Comparison of ENCODE assay signal across 21 cellular contexts in the genomic region with DNA sequence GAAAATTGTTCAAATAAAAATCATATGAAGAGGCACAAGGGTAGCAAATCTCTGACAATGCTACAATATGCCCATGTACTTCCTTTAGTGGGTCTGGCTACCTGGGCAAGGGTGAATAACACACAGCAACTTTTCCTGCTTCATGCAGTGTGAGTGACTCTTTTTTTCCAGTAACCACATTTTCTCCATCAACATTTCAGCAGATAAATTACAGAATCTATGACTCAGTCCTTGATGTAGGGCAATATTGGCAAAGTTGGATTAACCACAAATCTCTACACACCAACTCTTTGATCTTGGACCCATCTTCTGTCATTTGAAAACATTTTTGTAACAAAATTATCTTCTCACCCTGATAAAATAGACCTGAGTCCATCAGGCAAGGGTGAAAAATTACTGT. TPM values are rescaled to one million over a fixed set of nuclear protein-coding genes. Genes with fewer than 3 reads are reported as not detected.
DNase-seq lines count a peak whose midpoint lies in the region; ATAC-seq, FAIRE-seq and TF ChIP-seq lines count a peak whose summit lies in the region.
"Had no signal": no experiment of that assay in that cellular context is flagged by ENCODE, and none has a peak within 500 bp of the region (broad histone marks: within the 10 kb centered on the region; RNA-seq: fewer than 3 reads in every experiment).

No MANE protein-coding gene starts in this region.

- H3K9ac ChIP-seq in SK-N-SH, result no peak overlapping the region

- H3K9me2 ChIP-seq in SK-N-SH, result no peaks in the 10 kb centered on the region

- TF ChIP-seq RAD21 in SK-N-SH (IDR thresholded peaks at IDR 0.05; ENCODE audit: low read length), result no peak

- intact Hi-C loops in tibial artery (cut with DNase I; ENCODE audit: low total_unique reads), result no loop called here

- H2AFZ ChIP-seq in SK-N-SH (ENCODE audit: low read depth), result no peak overlapping the region

- DNase-seq in SK-N-SH (no peak), amniotic epithelial cell (ENCODE audit: low read depth) (peak; percentile 7), fibroblast of peridontal ligament (ENCODE audit: extremely low read depth) (peak; percentile 52), urothelium cell line (ENCODE audit: low spot score) (peak; percentile 10), SIG-M5 treated with dmso at 0.1 percent for 504 hours (lab: John Stamatoyannopoulos, UW; ENCODE audit: unreplicated experiment) (no peak), tibial artery (no peak), NCI-H524 treated with DMSO at 0.1 percent for 48 hours (lab: John Stamatoyannopoulos, UW) (no peak)
- DNase-seq: Calu3; CD4-positive, CD25-positive, alpha-beta regulatory T cell; H7; MV-4-11; NCI-H1417; NCI-H187 treated with DMSO at 0.1 percent for 48 hours; NCI-H2171; NCI-H446; NK-92 treated with Interleukin-12 subunit alpha and Interleukin-12 subunit beta, amount 100 ng/mL, for 24 hours; RPMI8226 had no signal

- H3K79me2 ChIP-seq in SK-N-SH (ENCODE audit: insufficient read depth), result no peaks in the 10 kb centered on the region

- POLR2A ChIA-PET in SK-N-SH (lab: Yijun Ruan, JAX), result no interaction called here

- no peaks in the 10 kb centered on the region for H3F3A ChIP-seq in SK-N-SH (replicated peaks; ENCODE audit: insufficient read depth)

- H3K27me3 ChIP-seq in SK-N-SH (ENCODE audit: insufficient read depth) (no peaks in the 10 kb centered on the region), tibial artery (no peaks in the 10 kb centered on the region)

- TF ChIP-seq CTCF in SK-N-SH (IDR thresholded peaks at IDR 0.05) (no peak), tibial artery (IDR thresholded peaks at IDR 0.05) (no peak)

- H4K20me1 ChIP-seq in SK-N-SH (ENCODE audit: insufficient read depth), result no peaks in the 10 kb centered on the region

- H3K4me1 ChIP-seq in SK-N-SH (ENCODE audit: control insufficient read depth in 1 of 2, insufficient read depth in 2 of 2, low read depth in 1 of 2, low read length in 1 of 2) (no peaks in the 10 kb centered on the region), tibial artery (no peaks in the 10 kb centered on the region)

- no peak for ATAC-seq in SK-N-SH treated with all-trans-retinoic acid at 6 μM for 48 hours

- H3K9me3 ChIP-seq in SK-N-SH (no peaks in the 10 kb centered on the region), tibial artery (no peaks in the 10 kb centered on the region)

- H3K4me2 ChIP-seq in SK-N-SH, result no peak overlapping the region

- H3K4me3 ChIP-seq in SK-N-SH (ENCODE audit: low read depth in 2 of 2, low read length in 1 of 2), result no peak overlapping the region
- no peak overlapping the region for H3K4me3 ChIP-seq in tibial artery

- CTCF ChIA-PET in SK-N-SH (lab: Yijun Ruan, JAX), result interaction anchor here (0.9 kb wide), 1 partner anchor 38 kb away, joined by 3 read pairs; no protein-coding TSS in a partner anchor

- H3K27ac ChIP-seq in SK-N-SH (ENCODE audit: low read depth in 2 of 2, low read length in 1 of 2) (no peak overlapping the region), tibial artery (no peak overlapping the region)
- H3K27ac ChIP-seq: 22Rv1, HL-60 had no signal

- 0 out of 4 replicates have a peak, but pooled peaks of 1 of the 2 experiments have one; percentile 18 for TF ChIP-seq EP300 in SK-N-SH (IDR thresholded peaks at IDR 0.05; ENCODE audit: borderline replicate concordance in 1 of 2, low read depth in 1 of 2, low read length in 1 of 2)

- FAIRE-seq in urothelium cell line (lab: Jason Lieb, UNC), result no peak

- H3K36me3 ChIP-seq in SK-N-SH (replicated peaks in 1 of 2; ENCODE audit: control insufficient read depth in 1 of 2, insufficient read depth in 2 of 2, low read length in 1 of 2) (no peaks in the 10 kb centered on the region), tibial artery (no peaks in the 10 kb centered on the region)

TF ChIP-seq in SK-N-SH, 30 proteins besides CTCF, POLR2A, EP300 and RAD21 (continues in another document):
- TF ChIP-seq ELF1 (IDR thresholded peaks at IDR 0.05), result no peak
- TF ChIP-seq, protein P1, sequence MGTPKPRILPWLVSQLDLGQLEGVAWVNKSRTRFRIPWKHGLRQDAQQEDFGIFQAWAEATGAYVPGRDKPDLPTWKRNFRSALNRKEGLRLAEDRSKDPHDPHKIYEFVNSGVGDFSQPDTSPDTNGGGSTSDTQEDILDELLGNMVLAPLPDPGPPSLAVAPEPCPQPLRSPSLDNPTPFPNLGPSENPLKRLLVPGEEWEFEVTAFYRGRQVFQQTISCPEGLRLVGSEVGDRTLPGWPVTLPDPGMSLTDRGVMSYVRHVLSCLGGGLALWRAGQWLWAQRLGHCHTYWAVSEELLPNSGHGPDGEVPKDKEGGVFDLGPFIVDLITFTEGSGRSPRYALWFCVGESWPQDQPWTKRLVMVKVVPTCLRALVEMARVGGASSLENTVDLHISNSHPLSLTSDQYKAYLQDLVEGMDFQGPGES (IDR thresholded peaks at IDR 0.05; ENCODE audit: low read depth, low read length), result no peak
- TF ChIP-seq, protein P2, sequence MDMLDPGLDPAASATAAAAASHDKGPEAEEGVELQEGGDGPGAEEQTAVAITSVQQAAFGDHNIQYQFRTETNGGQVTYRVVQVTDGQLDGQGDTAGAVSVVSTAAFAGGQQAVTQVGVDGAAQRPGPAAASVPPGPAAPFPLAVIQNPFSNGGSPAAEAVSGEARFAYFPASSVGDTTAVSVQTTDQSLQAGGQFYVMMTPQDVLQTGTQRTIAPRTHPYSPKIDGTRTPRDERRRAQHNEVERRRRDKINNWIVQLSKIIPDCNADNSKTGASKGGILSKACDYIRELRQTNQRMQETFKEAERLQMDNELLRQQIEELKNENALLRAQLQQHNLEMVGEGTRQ (IDR thresholded peaks at IDR 0.05; ENCODE audit: borderline replicate concordance, low read depth, low read length), result no peak
- TF ChIP-seq SIN3A (IDR thresholded peaks at IDR 0.05; ENCODE audit: borderline replicate concordance, low read depth, low read length), result no peak
- TF ChIP-seq TCF12 (IDR thresholded peaks at IDR 0.05), result peak; percentile 33; the same call in 1 of the 2 replicates
- TF ChIP-seq, protein P3, sequence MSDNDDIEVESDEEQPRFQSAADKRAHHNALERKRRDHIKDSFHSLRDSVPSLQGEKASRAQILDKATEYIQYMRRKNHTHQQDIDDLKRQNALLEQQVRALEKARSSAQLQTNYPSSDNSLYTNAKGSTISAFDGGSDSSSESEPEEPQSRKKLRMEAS (IDR thresholded peaks at IDR 0.05; ENCODE audit: low read depth), result no peak
- TF ChIP-seq TAF1 (IDR thresholded peaks at IDR 0.05; ENCODE audit: borderline replicate concordance, low read depth, low read length), result no peak
- TF ChIP-seq GABPA (IDR thresholded peaks at IDR 0.05; ENCODE audit: low read depth), result no peak
- TF ChIP-seq FOXM1 (IDR thresholded peaks at IDR 0.05; ENCODE audit: low read depth), result no peak
- TF ChIP-seq FOSL2 (IDR thresholded peaks at IDR 0.05; ENCODE audit: borderline replicate concordance, low read depth), result peak; percentile 31; the same call in 1 of the 2 replicates

TF ChIP-seq in SK-N-SH treated with all-trans-retinoic acid at 6 μM for 48 hours, 23 proteins besides CTCF, POLR2A, EP300 and RAD21:
- TF ChIP-seq TOX (CRISPR knock-in tag; IDR thresholded peaks at IDR 0.05; ENCODE audit: borderline replicate concordance) (no peak; the same call in 1 of the 2 replicates), CSDC2 (CRISPR knock-in tag; IDR thresholded peaks at IDR 0.05) (no peak), ZNF8 (CRISPR knock-in tag; IDR thresholded peaks at IDR 0.05) (no peak)
- TF ChIP-seq, protein P4, sequence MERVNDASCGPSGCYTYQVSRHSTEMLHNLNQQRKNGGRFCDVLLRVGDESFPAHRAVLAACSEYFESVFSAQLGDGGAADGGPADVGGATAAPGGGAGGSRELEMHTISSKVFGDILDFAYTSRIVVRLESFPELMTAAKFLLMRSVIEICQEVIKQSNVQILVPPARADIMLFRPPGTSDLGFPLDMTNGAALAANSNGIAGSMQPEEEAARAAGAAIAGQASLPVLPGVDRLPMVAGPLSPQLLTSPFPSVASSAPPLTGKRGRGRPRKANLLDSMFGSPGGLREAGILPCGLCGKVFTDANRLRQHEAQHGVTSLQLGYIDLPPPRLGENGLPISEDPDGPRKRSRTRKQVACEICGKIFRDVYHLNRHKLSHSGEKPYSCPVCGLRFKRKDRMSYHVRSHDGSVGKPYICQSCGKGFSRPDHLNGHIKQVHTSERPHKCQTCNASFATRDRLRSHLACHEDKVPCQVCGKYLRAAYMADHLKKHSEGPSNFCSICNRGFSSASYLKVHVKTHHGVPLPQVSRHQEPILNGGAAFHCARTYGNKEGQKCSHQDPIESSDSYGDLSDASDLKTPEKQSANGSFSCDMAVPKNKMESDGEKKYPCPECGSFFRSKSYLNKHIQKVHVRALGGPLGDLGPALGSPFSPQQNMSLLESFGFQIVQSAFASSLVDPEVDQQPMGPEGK (CRISPR knock-in tag; IDR thresholded peaks at IDR 0.05; ENCODE audit: borderline replicate concordance), result no peak

RNA-seq across cellular contexts. Expression of gene ERICH3, which starts 31.7 kb away (rescaled TPM):
- polyA plus RNA-seq in SK-N-SH (2012; rRNA removed), result not detected in 2 replicates
- polyA plus RNA-seq in SK-N-SH (2012; cell fraction: cytosol; rRNA removed), result 0.01 and 0.03 TPM in 2 replicates
- 0.01 TPM in 1 of 2 replicates, not detected in the other for polyA plus RNA-seq in SK-N-SH (2012; cell fraction: nucleus; rRNA removed)
- polyA plus RNA-seq: AG04450; CD4-positive, CD25-positive, alpha-beta regulatory T cell had no signal

Comparison
In these comparisons a context has a peak if more than half of its experiments do, and no peak if none do; other contexts are left out.
1. DNase-seq: peak in amniotic epithelial cell (single experiment), fibroblast of peridontal ligament (single experiment) and urothelium cell line (single experiment); none in SK-N-SH (single experiment), SIG-M5 treated with dmso at 0.1 percent for 504 hours (single experiment), tibial artery (0 of 2) and NCI-H524 treated with DMSO at 0.1 percent for 48 hours (single experiment).